13 cellular contexts compared by ENCODE assay signal in genomic region chr12:117494833-117495714, GRCh38.
DNase-seq lines count a peak whose midpoint lies in the region; ATAC-seq, FAIRE-seq and TF ChIP-seq lines count a peak whose summit lies in the region.
"Had no signal": no experiment of that assay in that cellular context is flagged by ENCODE, and none has a peak within 500 bp of the region (broad histone marks: within the 10 kb centered on the region; RNA-seq: fewer than 3 reads in every experiment).

No MANE protein-coding gene starts in this region.

- peaks cover 7% of the 10 kb centered on the region for H3K4me1 Mint-ChIP-seq in Caco-2 (ENCODE audit: low read depth, unreplicated experiment)
- H3K4me1 Mint-ChIP-seq in HFFc6 (ENCODE audit: low read depth) = no peaks in the 10 kb centered on the region

- H3K27ac ChIP-seq in HepG2 (ENCODE audit: extremely low read length, insufficient read depth, low read length) (no peak overlapping the region), tibial artery (no peak overlapping the region)
- H3K27ac ChIP-seq: adrenal gland had no signal

- DNase-seq in Caco-2 = peak; percentile 47 to 66
- peak; percentile 82 for DNase-seq in NCI-H1105 (lab: John Stamatoyannopoulos, UW)
- peak; percentile 99 for DNase-seq in NCI-H69 (lab: John Stamatoyannopoulos, UW)
- DNase-seq in HepG2 (ENCODE audit: low spot score) = peak; percentile 10
- no peak for DNase-seq in activated CD8-positive, alpha-beta memory T cell treated with anti-CD3 and anti-CD28 coated beads for 24 hours
- no peak for DNase-seq in HFFc6
- no peak for DNase-seq in tibial artery
- DNase-seq: adrenal gland, NCI-H446 treated with DMSO at 0.1 percent for 48 hours, posterior cingulate gyrus, SIG-M5 had no signal

- H3K36me3 Mint-ChIP-seq in Caco-2 (ENCODE audit: insufficient read depth, unreplicated experiment) = no peaks in the 10 kb centered on the region
- H3K36me3 Mint-ChIP-seq in HFFc6 (ENCODE audit: low read depth) = no peaks in the 10 kb centered on the region

- no peak for FAIRE-seq in HepG2 (lab: Jason Lieb, UNC)

- TF ChIP-seq CTCF in Caco-2 (IDR thresholded peaks at IDR 0.05; ENCODE audit: insufficient read depth in 1 of 2, low read depth in 1 of 2, low read length in 1 of 2, severe bottlenecking in 1 of 2, unreplicated experiment in 1 of 2) (no peak), HepG2 (CRISPR knock-in tag; IDR thresholded peaks at IDR 0.05) (no peak), HFFc6 (IDR thresholded peaks at IDR 0.05) (no peak), tibial artery (IDR thresholded peaks at IDR 0.05) (no peak)

- CTCF ChIA-PET in Caco-2 (lab: Charles Lee) (interaction anchor here (0.6 kb wide), 1 partner anchor 300 kb away, joined by 3 read pairs; no protein-coding TSS in a partner anchor), HepG2 (lab: Yijun Ruan, JAX; ENCODE audit: low intra/inter-chr PET ratio, low total read pairs) (no interaction called here)

- WGBS in HepG2 (ENCODE audit: low lambda C conversion rate) = 19% methylated on average over 9 of the region's 9 CpGs

- H3K9me3 Mint-ChIP-seq in Caco-2 (ENCODE audit: unreplicated experiment) (no peaks in the 10 kb centered on the region), HFFc6 (peaks cover 38% of the 10 kb centered on the region)

- H3K27ac Mint-ChIP-seq in Caco-2 (ENCODE audit: unreplicated experiment) (no peak overlapping the region), HFFc6 (no peak overlapping the region)

- H3K4me3 Mint-ChIP-seq in Caco-2 (ENCODE audit: unreplicated experiment) (no peak overlapping the region), HFFc6 (no peak overlapping the region)

- no peak for TF ChIP-seq POLR2A in HepG2 (IDR thresholded peaks at IDR 0.05; ENCODE audit: insufficient read depth in 1 of 2, low read depth in 2 of 2, low read length in 2 of 2)

- ATAC-seq in HepG2 (no peak), GM18520 (IDR thresholded peaks at IDR 0.05; ENCODE audit: unreplicated experiment) (no peak)
- ATAC-seq: HCT116 had no signal

- no TSS peak for BruUV-seq in Caco-2 (replicated peaks; lab: Mats Ljungman, UMichigan)
- no TSS peak for BruUV-seq in HepG2 (replicated peaks; lab: Mats Ljungman, UMichigan)

- in situ Hi-C loops in HepG2 (cut with HindIII; ENCODE audit: extremely low pct_ligation_motif_present, low pct_unique_long_range_greater_than_20kb) = no loop called here

- H3K79me2 ChIP-seq in HepG2 (ENCODE audit: insufficient read depth, low read length) = no peaks in the 10 kb centered on the region

- intact Hi-C loops in Caco-2 (cut with micrococcal nuclease; ENCODE audit: unreplicated experiment) = no loop called here
- intact Hi-C loops in HepG2 (cut with micrococcal nuclease; ENCODE audit: unreplicated experiment) = no loop called here
- intact Hi-C loops in tibial artery (cut with DNase I; ENCODE audit: low total_unique reads) = no loop called here

- H3K27me3 Mint-ChIP-seq in Caco-2 (ENCODE audit: insufficient read depth, unreplicated experiment) (peaks cover 3% of the 10 kb centered on the region), HFFc6 (ENCODE audit: insufficient read depth) (no peaks in the 10 kb centered on the region)

- peaks cover 12% of the 10 kb centered on the region for H3K4me1 ChIP-seq in Caco-2
- H3K4me1 ChIP-seq in HepG2 (ENCODE audit: insufficient read depth, low read length) = no peaks in the 10 kb centered on the region
- H3K4me1 ChIP-seq in tibial artery = no peaks in the 10 kb centered on the region
- H3K4me1 ChIP-seq: adrenal gland had no signal

- POLR2A ChIA-PET in Caco-2 (lab: Charles Lee) (no interaction called here), HepG2 (lab: Yijun Ruan, JAX) (no interaction called here)

- H3K4me2 ChIP-seq in HepG2 (ENCODE audit: low read depth, low read length) = no peak overlapping the region

- no peaks in the 10 kb centered on the region for H3K36me3 ChIP-seq in Caco-2 (ENCODE audit: control insufficient read depth, insufficient read depth, low read length)
- H3K36me3 ChIP-seq in HepG2 (replicated peaks in 1 of 2; ENCODE audit: control insufficient read depth in 1 of 2, insufficient read depth in 2 of 2, low read length in 2 of 2) = no peaks in the 10 kb centered on the region
- H3K36me3 ChIP-seq in tibial artery = no peaks in the 10 kb centered on the region
- H3K36me3 ChIP-seq: adrenal gland had no signal

- no peak overlapping the region for H3K9ac ChIP-seq in HepG2 (ENCODE audit: insufficient read depth, low read depth, low read length)

- H3K9me3 ChIP-seq in Caco-2 (no peaks in the 10 kb centered on the region), HepG2 (ENCODE audit: low read length) (no peaks in the 10 kb centered on the region), tibial artery (no peaks in the 10 kb centered on the region)
- H3K9me3 ChIP-seq: adrenal gland had no signal

- no peaks in the 10 kb centered on the region for H4K20me1 ChIP-seq in HepG2 (ENCODE audit: insufficient read depth, low read length)

- no peak overlapping the region for H2AFZ ChIP-seq in HepG2 (ENCODE audit: low read length)

- no peaks in the 10 kb centered on the region for H3K27me3 ChIP-seq in Caco-2 (replicated peaks; ENCODE audit: control insufficient read depth, insufficient read depth, low read length)
- H3K27me3 ChIP-seq in HepG2 (ENCODE audit: control insufficient read depth in 1 of 2, insufficient read depth in 2 of 2, low read length in 2 of 2) = no peaks in the 10 kb centered on the region; a peak in 1 of 5 replicates
- no peaks in the 10 kb centered on the region for H3K27me3 ChIP-seq in tibial artery
- H3K27me3 ChIP-seq: adrenal gland had no signal

- H3K4me3 ChIP-seq in Caco-2 (ENCODE audit: low read depth, low read length) (no peak overlapping the region), HepG2 (replicated peaks in 1 of 3; ENCODE audit: insufficient read depth in 1 of 3, low read depth in 2 of 3, low read length in 3 of 3) (no peak overlapping the region), tibial artery (no peak overlapping the region)
- H3K4me3 ChIP-seq: adrenal gland had no signal

- TF ChIP-seq EP300 in HepG2 (IDR thresholded peaks at IDR 0.05; ENCODE audit: low read depth in 2 of 2, low read length in 2 of 2) (no peak), HepG2 (CRISPR knock-in tag; IDR thresholded peaks at IDR 0.05; ENCODE audit: borderline replicate concordance) (no peak)

- TF ChIP-seq RAD21 in HepG2 (CRISPR knock-in tag; IDR thresholded peaks at IDR 0.05) = no peak

TF ChIP-seq in HepG2, 621 proteins besides CTCF, POLR2A, EP300 and RAD21:
- no peak for TF ChIP-seq CHD4 (IDR thresholded peaks at IDR 0.05; ENCODE audit: borderline replicate concordance, low read length)
- TF ChIP-seq ARNT (IDR thresholded peaks at IDR 0.05) = no peak
- no peak for TF ChIP-seq FOXK1 (CRISPR knock-in tag; IDR thresholded peaks at IDR 0.05; ENCODE audit: borderline replicate concordance, low read depth)
- TF ChIP-seq JUND (CRISPR knock-in tag; IDR thresholded peaks at IDR 0.05) = no peak
- TF ChIP-seq TBX2 (CRISPR knock-in tag; IDR thresholded peaks at IDR 0.05; ENCODE audit: borderline replicate concordance) = no peak
- no peak for TF ChIP-seq KAT7 (CRISPR knock-in tag; IDR thresholded peaks at IDR 0.05; ENCODE audit: borderline replicate concordance)
- no peak for TF ChIP-seq SRSF4 (IDR thresholded peaks at IDR 0.05; ENCODE audit: low read depth, low read length, poor library complexity, severe bottlenecking)
- TF ChIP-seq RXRA (CRISPR knock-in tag; IDR thresholded peaks at IDR 0.05) = no peak
- TF ChIP-seq KAT2B (IDR thresholded peaks at IDR 0.05; ENCODE audit: borderline replicate concordance, low read depth, low read length) = no peak
- TF ChIP-seq SRF (IDR thresholded peaks at IDR 0.05; ENCODE audit: low read depth, low read length) = no peak
- TF ChIP-seq HOXD1 (CRISPR knock-in tag; IDR thresholded peaks at IDR 0.05) = no peak
- TF ChIP-seq SP2 (CRISPR knock-in tag; IDR thresholded peaks at IDR 0.05) = no peak
- TF ChIP-seq TAF15 (IDR thresholded peaks at IDR 0.05; ENCODE audit: low read depth, low read length, poor library complexity, severe bottlenecking) = no peak
- TF ChIP-seq DMAP1 (CRISPR knock-in tag; IDR thresholded peaks at IDR 0.05) = no peak
- no peak for TF ChIP-seq TBX3 (IDR thresholded peaks at IDR 0.05; ENCODE audit: borderline replicate concordance)
- no peak for TF ChIP-seq SNAPC5 (CRISPR knock-in tag; IDR thresholded peaks at IDR 0.05; ENCODE audit: borderline replicate concordance)
- TF ChIP-seq ZNF446 (CRISPR knock-in tag; IDR thresholded peaks at IDR 0.05) = no peak
- TF ChIP-seq TBL1XR1 (IDR thresholded peaks at IDR 0.05; ENCODE audit: borderline replicate concordance, low read length, partially characterized antibody) = no peak
- TF ChIP-seq ZBTB33 (CRISPR knock-in tag; IDR thresholded peaks at IDR 0.05) = no peak

Comparison
In these comparisons a context has a peak if more than half of its experiments do, and no peak if none do; other contexts are left out.
1. DNase-seq: peak in Caco-2 (2 of 2), NCI-H1105 (single experiment), NCI-H69 (single experiment) and HepG2 (single experiment); none in activated CD8-positive, alpha-beta memory T cell treated with anti-CD3 and anti-CD28 coated beads for 24 hours (single experiment), HFFc6 (single experiment) and tibial artery (0 of 2).